In genomic region chr13:33326246-33326645, GRCh38 we compare ENCODE assay signal across 1 cellular context.
TF ChIP-seq lines count a peak whose summit lies in the region.

No MANE protein-coding gene starts in this region.

TF ChIP-seq in IMR-90, 13 proteins besides CTCF, POLR2A, EP300 and RAD21:
- TF ChIP-seq NFE2L2 (IDR thresholded peaks at IDR 0.05; ENCODE audit: low read depth, low read length) = no peak
- TF ChIP-seq USF2 (IDR thresholded peaks at IDR 0.05; ENCODE audit: low read depth, low read length) = no peak
- TF ChIP-seq CHD1 (IDR thresholded peaks at IDR 0.05; ENCODE audit: low read depth, low read length) = no peak
- no peak for TF ChIP-seq MAZ (IDR thresholded peaks at IDR 0.05; ENCODE audit: borderline replicate concordance, low read depth, low read length)
